ENCODE assay signal across 9 cellular contexts in the genomic region with DNA sequence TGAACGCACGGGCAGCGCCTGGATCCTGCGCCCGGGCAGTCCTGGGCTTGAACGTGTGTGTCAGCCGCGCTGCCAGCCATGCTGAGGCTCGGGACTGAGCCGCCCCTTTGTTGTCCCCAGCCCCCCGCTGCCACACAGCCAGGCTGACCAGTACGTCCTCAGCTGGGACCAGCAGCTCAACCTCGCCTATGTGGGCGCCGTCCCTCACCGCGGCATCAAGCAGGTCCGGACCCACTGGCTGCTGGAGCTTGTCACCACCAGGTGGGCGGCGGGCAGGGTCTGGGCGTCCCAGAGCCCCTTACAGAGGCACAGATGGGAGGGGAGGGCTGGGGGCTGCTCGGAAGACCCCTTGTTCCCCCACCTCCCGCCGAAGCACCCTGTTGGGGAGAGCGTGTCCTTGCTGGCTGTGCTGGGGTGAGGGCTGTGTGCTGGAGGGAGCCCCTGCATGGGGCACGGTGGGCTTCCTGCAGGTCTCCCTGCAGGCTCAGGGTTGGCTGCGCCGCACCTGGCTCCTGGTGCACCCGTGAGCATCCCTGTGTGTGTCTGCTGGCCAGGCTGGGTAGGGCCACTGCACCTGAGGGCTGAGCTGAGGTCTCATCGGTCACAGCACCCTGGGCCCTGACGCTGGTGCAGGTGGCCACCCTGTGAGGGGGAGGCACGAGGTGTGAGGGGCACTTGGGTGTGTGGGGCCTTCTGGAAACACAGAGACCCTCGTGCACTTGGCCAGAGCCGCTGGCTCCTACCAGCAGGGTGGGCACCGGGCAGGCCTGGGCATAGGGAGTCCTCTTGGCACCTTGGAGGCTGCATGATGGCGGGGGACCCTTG. TPM values are rescaled to one million over a fixed set of nuclear protein-coding genes. Genes with fewer than 3 reads are reported as not detected.
DNase-seq lines count a peak whose midpoint lies in the region; ATAC-seq and TF ChIP-seq lines count a peak whose summit lies in the region.
"Had no signal": no experiment of that assay in that cellular context is flagged by ENCODE, and none has a peak within 500 bp of the region (broad histone marks: within the 10 kb centered on the region; RNA-seq: fewer than 3 reads in every experiment).

No MANE protein-coding gene starts in this region.

- H3K79me2 ChIP-seq in OCI-LY3 (ENCODE audit: low read length): no peaks in the 10 kb centered on the region
- H3K79me2 ChIP-seq in neural progenitor cell (ENCODE audit: low read depth): no peaks in the 10 kb centered on the region

- peaks cover 14% of the 10 kb centered on the region for H3F3A ChIP-seq in neural progenitor cell (ENCODE audit: low read depth)

- H3K27ac ChIP-seq in BLaER1 treated with 17β-estradiol and CSF1 and Interleukin-3, amounts not matched to agents 10 nM and 100 nM: peak overlapping the region in 3 of 11 experiments; percentile 74 to 78 (median 76); a peak in 5 of 22 replicates
- no peak overlapping the region for H3K27ac ChIP-seq in OCI-LY3 (ENCODE audit: low read length)
- H3K27ac ChIP-seq in endodermal cell (ENCODE audit: low read depth, low read length): no peak overlapping the region
- no peak overlapping the region for H3K27ac ChIP-seq in neural progenitor cell

- peaks cover 14% of the 10 kb centered on the region for H3K4me1 Mint-ChIP-seq in endodermal cell
- H3K4me1 Mint-ChIP-seq in neural progenitor cell: peaks cover 14% of the 10 kb centered on the region

- H3K9me3 Mint-ChIP-seq in endodermal cell (no peaks in the 10 kb centered on the region), neural progenitor cell (no peaks in the 10 kb centered on the region)

- H3K4me3 Mint-ChIP-seq in endodermal cell (peak overlapping the region; percentile 76), neural progenitor cell (peak overlapping the region; percentile 85)

- ATAC-seq in HG03159 (IDR thresholded peaks at IDR 0.05; ENCODE audit: unreplicated experiment): no peak

- H3K27me3 ChIP-seq in BLaER1 treated with 17β-estradiol and CSF1 and Interleukin-3, amounts not matched to agents 10 nM and 100 nM: no peaks in the 10 kb centered on the region
- H3K27me3 ChIP-seq in OCI-LY3 (ENCODE audit: low read depth, low read length) (no peaks in the 10 kb centered on the region), endodermal cell (ENCODE audit: control insufficient read depth, insufficient read depth, low read length, poor library complexity, severe bottlenecking) (peaks cover 10% of the 10 kb centered on the region), neural progenitor cell (peaks cover 41% of the 10 kb centered on the region)

- H3K4me2 ChIP-seq in BLaER1 treated with 17β-estradiol and CSF1 and Interleukin-3, amounts not matched to agents 10 nM and 100 nM: peak overlapping the region; percentile 73 to 98 (median 95)
- H3K4me2 ChIP-seq in OCI-LY3 (ENCODE audit: low read length): peak overlapping the region; percentile 93
- peak overlapping the region; percentile 80 for H3K4me2 ChIP-seq in neural progenitor cell

- peaks cover 0 to 59% (median 52%) of the 10 kb centered on the region in 11 experiments; a peak in 17 of 22 replicates for H4K20me1 ChIP-seq in BLaER1 treated with 17β-estradiol and CSF1 and Interleukin-3, amounts not matched to agents 10 nM and 100 nM
- no peaks in the 10 kb centered on the region for H4K20me1 ChIP-seq in OCI-LY3 (ENCODE audit: insufficient read depth, low read length)
- H4K20me1 ChIP-seq in neural progenitor cell (ENCODE audit: low read depth): no peaks in the 10 kb centered on the region

- DNase-seq in endodermal cell: no peak
- no peak for DNase-seq in neural progenitor cell (ENCODE audit: low spot score)
- no peak for DNase-seq in DMS53 treated with DMSO at 0.1 percent for 48 hours (lab: John Stamatoyannopoulos, UW; ENCODE audit: unreplicated experiment)
- DNase-seq in NCI-H146 (lab: John Stamatoyannopoulos, UW): no peak
- no peak for DNase-seq in nucleus accumbens (lab: John Stamatoyannopoulos, UW)

- H3K27me3 Mint-ChIP-seq in endodermal cell (ENCODE audit: insufficient read depth) (peaks cover 4% of the 10 kb centered on the region), neural progenitor cell (ENCODE audit: insufficient read depth, low read depth) (peaks cover 14% of the 10 kb centered on the region)

- peak overlapping the region; percentile 68 to 85 (median 72) for H3K4me3 ChIP-seq in BLaER1 treated with 17β-estradiol and CSF1 and Interleukin-3, amounts not matched to agents 10 nM and 100 nM
- peak overlapping the region; percentile 90 for H3K4me3 ChIP-seq in OCI-LY3 (ENCODE audit: low read length)
- H3K4me3 ChIP-seq in endodermal cell (ENCODE audit: low read length): no peak overlapping the region
- H3K4me3 ChIP-seq in neural progenitor cell: peak overlapping the region; percentile 53

- peak overlapping the region; percentile 75 to 86 (median 80) for H3K9ac ChIP-seq in BLaER1 treated with 17β-estradiol and CSF1 and Interleukin-3, amounts not matched to agents 10 nM and 100 nM
- H3K9ac ChIP-seq in OCI-LY3 (ENCODE audit: low read length) (peak overlapping the region; percentile 80), endodermal cell (ENCODE audit: extremely low read depth, low read length, poor library complexity, severe bottlenecking) (no peak overlapping the region), neural progenitor cell (no peak overlapping the region)

- H3K27ac Mint-ChIP-seq in endodermal cell (no peak overlapping the region), neural progenitor cell (no peak overlapping the region)

- WGBS in endodermal cell (ENCODE audit: insufficient coverage in 1 of 2, insufficient read length in 1 of 2), 2 experiments: 87 to 93% methylated on average over 22 to 36 of the region's 36 CpGs

- H2AFZ ChIP-seq in OCI-LY3 (ENCODE audit: low read depth, low read length) (no peak overlapping the region; the same call in 1 of the 2 replicates), neural progenitor cell (replicated peaks) (no peak overlapping the region)

- no peaks in the 10 kb centered on the region for H3K9me3 ChIP-seq in BLaER1 treated with 17β-estradiol and CSF1 and Interleukin-3, amounts not matched to agents 10 nM and 100 nM (replicated peaks in 1 of 11)
- H3K9me3 ChIP-seq in OCI-LY3 (ENCODE audit: insufficient read depth, low read length) (no peaks in the 10 kb centered on the region), endodermal cell (ENCODE audit: control insufficient read depth, low read length) (no peaks in the 10 kb centered on the region), neural progenitor cell (ENCODE audit: low read depth) (no peaks in the 10 kb centered on the region)

- peaks cover 0 to 31% (median 25%) of the 10 kb centered on the region in 11 experiments; a peak in 17 of 22 replicates for H3K36me3 ChIP-seq in BLaER1 treated with 17β-estradiol and CSF1 and Interleukin-3, amounts not matched to agents 10 nM and 100 nM
- H3K36me3 ChIP-seq in OCI-LY3 (replicated peaks; ENCODE audit: low read depth, low read length): no peaks in the 10 kb centered on the region
- H3K36me3 ChIP-seq in endodermal cell (ENCODE audit: control insufficient read depth, insufficient read depth, low read length): no peaks in the 10 kb centered on the region
- H3K36me3 ChIP-seq in neural progenitor cell: no peaks in the 10 kb centered on the region

- peaks cover 28 to 48% (median 41%) of the 10 kb centered on the region in 10 experiments for H3K4me1 ChIP-seq in BLaER1 treated with 17β-estradiol and CSF1 and Interleukin-3, amounts not matched to agents 10 nM and 100 nM
- peaks cover 31% of the 10 kb centered on the region for H3K4me1 ChIP-seq in OCI-LY3 (ENCODE audit: low read length)
- no peaks in the 10 kb centered on the region for H3K4me1 ChIP-seq in endodermal cell (ENCODE audit: control insufficient read depth, insufficient read depth, low read length)
- peaks cover 14% of the 10 kb centered on the region for H3K4me1 ChIP-seq in neural progenitor cell

- TF ChIP-seq CTCF in OCI-LY3 (IDR thresholded peaks at IDR 0.05; ENCODE audit: low read depth, low read length) (no peak), endodermal cell (conservative IDR thresholded peaks at IDR 0.05) (no peak), neural progenitor cell (IDR thresholded peaks at IDR 0.05) (no peak)

- H3K36me3 Mint-ChIP-seq in endodermal cell (ENCODE audit: low read depth) (peaks cover 2% of the 10 kb centered on the region), neural progenitor cell (no peaks in the 10 kb centered on the region)

RNA-seq across cellular contexts. Expression of a gene that starts 1.1 kb away (rescaled TPM):
- 10 to 100 TPM; 22.4 to 25.6 TPM for total RNA-seq in endodermal cell
- polyA plus RNA-seq in endodermal cell (2013, experiment 1 of 2): 4.3 TPM
- polyA plus RNA-seq in endodermal cell (2013, experiment 2 of 2): 3.6 TPM
- 0.47 and 10.7 TPM in 2 replicates for total RNA-seq in neural progenitor cell (ENCODE audit: low replicate concordance)

RNA-seq across cellular contexts. Expression of a gene that starts 5.3 kb away (rescaled TPM):
- 1 to 10 TPM in 1 of 2 donors, under 1 TPM in 1; 0.55 to 1.0 TPM for total RNA-seq in endodermal cell
- polyA plus RNA-seq in endodermal cell (2013, experiment 1 of 2): 0.21 TPM
- polyA plus RNA-seq in endodermal cell (2013, experiment 2 of 2): 0.08 TPM
- total RNA-seq in neural progenitor cell (ENCODE audit: low replicate concordance): 0.19 TPM in 1 of 2 replicates, not detected in the other
- total RNA-seq: LHCN-M2 had no signal

RNA-seq across cellular contexts. Expression of a gene that starts 14.5 kb away (rescaled TPM):
- total RNA-seq in endodermal cell: 10 to 100 TPM; 26.3 to 31.1 TPM
- 7.8 TPM for polyA plus RNA-seq in endodermal cell (2013, experiment 1 of 2)
- polyA plus RNA-seq in endodermal cell (2013, experiment 2 of 2): 8.3 TPM
- 5.1 and 16.0 TPM in 2 replicates for total RNA-seq in neural progenitor cell (ENCODE audit: low replicate concordance)

RNA-seq across cellular contexts. Expression of a gene that starts 23.5 kb away (rescaled TPM):
- total RNA-seq in endodermal cell (10 to 100 TPM; 51.0 to 93.3 TPM), neural progenitor cell (ENCODE audit: low replicate concordance) (9.6 and 27.4 TPM in 2 replicates)
- polyA plus RNA-seq in endodermal cell (2013, experiment 1 of 2): 33.2 TPM
- 31.8 TPM for polyA plus RNA-seq in endodermal cell (2013, experiment 2 of 2)

RNA-seq across cellular contexts. Expression of a gene that starts 55.6 kb away (rescaled TPM):
- total RNA-seq in endodermal cell: 10 to 100 TPM; 15.9 to 23.0 TPM
- polyA plus RNA-seq in endodermal cell (2013, experiment 1 of 2): 21.9 TPM
- polyA plus RNA-seq in endodermal cell (2013, experiment 2 of 2): 21.2 TPM
- 4.4 and 10.1 TPM in 2 replicates for total RNA-seq in neural progenitor cell (ENCODE audit: low replicate concordance)

Comparison
In these comparisons a context has a peak if more than half of its experiments do, and no peak if none do; other contexts are left out.
1. H3K9ac ChIP-seq: peak in BLaER1 treated with 17β-estradiol and CSF1 and Interleukin-3, amounts not matched to agents 10 nM and 100 nM (11 of 11) and OCI-LY3 (single experiment); none in endodermal cell (single experiment) and neural progenitor cell (single experiment).
2. Peak in every context shown above with its lines, with median percentiles within 50 percentile points of each other: H3K4me2 ChIP-seq.